13 cellular contexts compared by ENCODE assay signal in the genomic region with DNA sequence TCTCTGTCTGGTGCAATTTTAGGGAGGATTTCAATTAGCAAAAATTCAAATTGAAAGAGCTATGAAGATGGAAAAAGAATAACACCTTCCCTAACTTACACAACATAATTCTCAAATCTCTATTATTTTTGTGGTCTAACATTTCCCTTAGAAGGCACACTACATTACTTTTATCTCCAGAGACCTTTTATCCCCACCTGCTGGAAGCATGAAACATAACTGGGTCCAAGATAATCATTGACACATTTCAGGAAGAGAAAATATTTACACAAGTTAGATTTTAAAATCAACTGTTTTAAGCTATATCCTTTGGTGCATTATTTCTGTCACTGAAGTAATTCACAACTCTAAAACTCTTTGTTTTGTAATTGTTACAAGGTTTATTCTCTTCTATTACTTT.
A peak's percentile ranks its signal among the peaks of the same experiment; 100 is the strongest.
DNase-seq lines count a peak whose midpoint lies in the region; ATAC-seq, FAIRE-seq and TF ChIP-seq lines count a peak whose summit lies in the region.
"Had no signal": no experiment of that assay in that cellular context is flagged by ENCODE, and none has a peak within 500 bp of the region (broad histone marks: within the 10 kb centered on the region; RNA-seq: fewer than 3 reads in every experiment).

No MANE protein-coding gene starts in this region.

- DNase-seq in NCI-H1105 treated with DMSO at 0.1 percent for 48 hours (lab: John Stamatoyannopoulos, UW), result peak; percentile 10
- DNase-seq in NCI-H1105 (lab: John Stamatoyannopoulos, UW), result no peak
- DNase-seq in OCI-M1 (lab: John Stamatoyannopoulos, UW), result peak; percentile 41
- peak; percentile 10 for DNase-seq in epithelial cell of proximal tubule (ENCODE audit: low read depth)
- DNase-seq in pons (ENCODE audit: low spot score), result peak; percentile 42
- no peak for DNase-seq in urothelium cell line (ENCODE audit: low spot score)
- no peak for DNase-seq in natural killer cell
- DNase-seq in cortex of kidney (lab: John Stamatoyannopoulos, UW), result no peak
- DNase-seq: activated CD4-positive, CD25-positive, alpha-beta regulatory T cell; NCI-H187; stimulated activated CD4-positive, alpha-beta T cell treated with anti-CD3 and anti-CD28 coated beads, Interleukin-12 subunit alpha, Interleukin-12 subunit beta, amount 100 ng/mL, for 4 hours; thyroid gland had no signal

- no peak for FAIRE-seq in urothelium cell line (lab: Jason Lieb, UNC)

- ATAC-seq in natural killer cell, result no peak

- no peaks in the 10 kb centered on the region for H3K36me3 Mint-ChIP-seq in natural killer cell

- intact Hi-C loops in natural killer cell (cut with micrococcal nuclease), result no loop called here

- no peaks in the 10 kb centered on the region for H3K27me3 Mint-ChIP-seq in natural killer cell (ENCODE audit: low read depth in 2 of 2)

- H3K4me1 Mint-ChIP-seq in natural killer cell, result no peaks in the 10 kb centered on the region

- no peak overlapping the region for H3K27ac Mint-ChIP-seq in natural killer cell

- H3K4me3 ChIP-seq in epithelial cell of proximal tubule (ENCODE audit: low read depth, low read length), result no peak overlapping the region
- H3K4me3 ChIP-seq: BLaER1, thyroid gland had no signal

- TF ChIP-seq CTCF in epithelial cell of proximal tubule (conservative IDR thresholded peaks at IDR 0.05; ENCODE audit: low read depth, low read length), result peak; percentile 57
- no peak for TF ChIP-seq CTCF in natural killer cell (IDR thresholded peaks at IDR 0.05)

- peaks cover 9 to 15% of the 10 kb centered on the region in 2 donors for H3K9me3 Mint-ChIP-seq in natural killer cell

- H3K4me3 Mint-ChIP-seq in natural killer cell, result no peak overlapping the region

Comparison
In these comparisons a context has a peak if more than half of its experiments do, and no peak if none do; other contexts are left out.
1. DNase-seq: peak in NCI-H1105 treated with DMSO at 0.1 percent for 48 hours (single experiment), OCI-M1 (single experiment), epithelial cell of proximal tubule (single experiment) and pons (single experiment); none in NCI-H1105 (single experiment), urothelium cell line (single experiment), natural killer cell (single experiment) and cortex of kidney (single experiment).